32 cellular contexts compared by ENCODE assay signal in genomic region chr4:114396808-114397207, GRCh38.
"Had no signal": no experiment of that assay in that cellular context is flagged by ENCODE, and none has a peak within 500 bp of the region (broad histone marks: within the 10 kb centered on the region; RNA-seq: fewer than 3 reads in every experiment).

No MANE protein-coding gene starts in this region.

- H3K9me3 Mint-ChIP-seq: activated T-cell treated with anti-CD3 and anti-CD28 coated beads, Interleukin-2, amount 50 U/mL, for 72 hours; brain; dendritic cell treated with granulocyte-macrophage colony-stimulating factor and Interleukin-4, amounts not matched to agents 40 ng/mL and 50 ng/mL, for 4 days; endodermal cell; naive B cell; neural crest cell; stimulated activated effector memory CD8-positive, alpha-beta T cell treated with anti-CD3 and anti-CD28 coated beads, Interleukin-12 subunit alpha, Interleukin-12 subunit beta, amount 100 ng/mL, for 72 hours; stimulated activated naive CD8-positive, alpha-beta T cell treated with anti-CD3 and anti-CD28 coated beads, Interleukin-15, Interleukin-2, amounts not matched to agents 100 ng/mL and 50 ng/mL, for 24 hours; T-helper 2 cell treated with Interferon-gamma antibody and Interleukin-4, amounts not matched to agents 5 μg/mL and 100 μg/mL, for 36 hours had no signal

- H3K4me3 Mint-ChIP-seq: activated CD4-positive, alpha-beta T cell treated with anti-CD3 and anti-CD28 coated beads for 36 hours; activated CD8-positive, alpha-beta memory T cell treated with anti-CD3 and anti-CD28 coated beads, Interleukin-2, amount 10 ng/mL, durations not matched to agents 7 days and 5 days; activated CD8-positive, alpha-beta T cell treated with anti-CD3 and anti-CD28 coated beads, Interleukin-2, amount 10 ng/mL, durations not matched to agents 7 days and 5 days; activated naive CD8-positive, alpha-beta T cell; activated T-cell treated with anti-CD3 and anti-CD28 coated beads, Interleukin-2, amount 50 U/mL, for 72 hours; brain; dendritic cell treated with granulocyte-macrophage colony-stimulating factor and Interleukin-4, amounts not matched to agents 40 ng/mL and 50 ng/mL, for 4 days; endodermal cell; naive B cell; neural crest cell; stimulated activated effector memory CD8-positive, alpha-beta T cell treated with anti-CD3 and anti-CD28 coated beads, Interleukin-12 subunit alpha, Interleukin-12 subunit beta, amount 100 ng/mL, for 72 hours; stimulated activated naive CD8-positive, alpha-beta T cell treated with anti-CD3 and anti-CD28 coated beads, Interleukin-15, Interleukin-2, amounts not matched to agents 100 ng/mL and 50 ng/mL, for 24 hours; T-helper 2 cell treated with Interferon-gamma antibody and Interleukin-4, amounts not matched to agents 5 μg/mL and 100 μg/mL, for 36 hours had no signal

- H3K27me3 Mint-ChIP-seq: activated CD4-positive, alpha-beta T cell treated with anti-CD3 and anti-CD28 coated beads for 36 hours; dendritic cell treated with granulocyte-macrophage colony-stimulating factor and Interleukin-4, amounts not matched to agents 40 ng/mL and 50 ng/mL, for 4 days had no signal

- H3K4me1 Mint-ChIP-seq: activated CD8-positive, alpha-beta memory T cell treated with anti-CD3 and anti-CD28 coated beads, Interleukin-2, amount 10 ng/mL, durations not matched to agents 7 days and 5 days; naive B cell; stimulated activated effector memory CD8-positive, alpha-beta T cell treated with anti-CD3 and anti-CD28 coated beads, Interleukin-12 subunit alpha, Interleukin-12 subunit beta, amount 100 ng/mL, for 72 hours had no signal

- H3K4me1 ChIP-seq: left ventricle myocardium inferior, pancreas, prostate gland, sigmoid colon had no signal

- H3K27ac Mint-ChIP-seq: activated CD4-positive, alpha-beta T cell treated with anti-CD3 and anti-CD28 coated beads for 36 hours; activated CD8-positive, alpha-beta memory T cell treated with anti-CD3 and anti-CD28 coated beads, Interleukin-2, amount 10 ng/mL, durations not matched to agents 7 days and 5 days; activated CD8-positive, alpha-beta T cell treated with anti-CD3 and anti-CD28 coated beads, Interleukin-2, amount 10 ng/mL, durations not matched to agents 7 days and 5 days; activated naive CD8-positive, alpha-beta T cell; activated T-cell treated with anti-CD3 and anti-CD28 coated beads, Interleukin-2, amount 50 U/mL, for 72 hours; brain; dendritic cell treated with granulocyte-macrophage colony-stimulating factor and Interleukin-4, amounts not matched to agents 40 ng/mL and 50 ng/mL, for 4 days; endodermal cell; naive B cell; stimulated activated effector memory CD8-positive, alpha-beta T cell treated with anti-CD3 and anti-CD28 coated beads, Interleukin-12 subunit alpha, Interleukin-12 subunit beta, amount 100 ng/mL, for 72 hours; stimulated activated naive CD8-positive, alpha-beta T cell treated with anti-CD3 and anti-CD28 coated beads, Interleukin-15, Interleukin-2, amounts not matched to agents 100 ng/mL and 50 ng/mL, for 24 hours; T-helper 2 cell treated with Interferon-gamma antibody and Interleukin-4, amounts not matched to agents 5 μg/mL and 100 μg/mL, for 36 hours had no signal

- H3K36me3 Mint-ChIP-seq: activated CD8-positive, alpha-beta memory T cell treated with anti-CD3 and anti-CD28 coated beads, Interleukin-2, amount 10 ng/mL, durations not matched to agents 7 days and 5 days; activated naive CD8-positive, alpha-beta T cell; brain; naive B cell; stimulated activated effector memory CD8-positive, alpha-beta T cell treated with anti-CD3 and anti-CD28 coated beads, Interleukin-12 subunit alpha, Interleukin-12 subunit beta, amount 100 ng/mL, for 72 hours had no signal

- H3K4me3 ChIP-seq: left ventricle myocardium inferior, pancreas, prostate gland, sigmoid colon, thoracic aorta had no signal

- ATAC-seq: activated CD4-positive, alpha-beta T cell treated with anti-CD3 and anti-CD28 coated beads for 36 hours; activated CD8-positive, alpha-beta memory T cell treated with anti-CD3 and anti-CD28 coated beads, Interleukin-2, amount 10 ng/mL, durations not matched to agents 7 days and 5 days; activated CD8-positive, alpha-beta T cell treated with anti-CD3 and anti-CD28 coated beads, Interleukin-2, amount 10 ng/mL, durations not matched to agents 7 days and 5 days; activated T-cell treated with anti-CD3 and anti-CD28 coated beads, Interleukin-2, amount 50 U/mL, for 72 hours; esophagus mucosa; pancreas had no signal

- H3K27ac ChIP-seq: left ventricle myocardium inferior, pancreas, prostate gland, sigmoid colon, thoracic aorta had no signal

- H3K27me3 ChIP-seq: pancreas, sigmoid colon had no signal

- DNase-seq: activated CD4-positive, alpha-beta T cell treated with anti-CD3 and anti-CD28 coated beads for 36 hours; activated CD4-positive, CD25-positive, alpha-beta regulatory T cell; activated CD8-positive, alpha-beta memory T cell treated with anti-CD3 and anti-CD28 coated beads, Interleukin-2, amount 10 ng/mL, durations not matched to agents 7 days and 5 days; activated CD8-positive, alpha-beta T cell treated with anti-CD3 and anti-CD28 coated beads, Interleukin-2, amount 10 ng/mL, durations not matched to agents 7 days and 5 days; activated effector memory CD4-positive, alpha-beta T cell treated with Interleukin-2 at 50 U/mL for 16 hours; activated naive CD4-positive, alpha-beta T cell treated with Interleukin-2 at 50 U/mL for 16 hours; activated T-cell treated with anti-CD3 and anti-CD28 coated beads for 4 hours; activated T-cell treated with anti-CD3 and anti-CD28 coated beads, Interleukin-2, amount 50 U/mL, for 72 hours; anterior cingulate cortex; endodermal cell; foreskin fibroblast; head of caudate nucleus; hypothalamus; kidney glomerular epithelial cell; left ventricle myocardium inferior; naive B cell; nucleus accumbens; pancreas; sigmoid colon; small intestine; stimulated activated CD4-positive, alpha-beta T cell treated with anti-CD3 and anti-CD28 coated beads, Interleukin-4, amount 100 ng/mL, for 24 hours; trophoblast cell had no signal

- H3K9me3 ChIP-seq: left ventricle myocardium inferior, pancreas, prostate gland, sigmoid colon, thoracic aorta had no signal

- H3K36me3 ChIP-seq: left ventricle myocardium inferior, pancreas, prostate gland, sigmoid colon, thoracic aorta had no signal
